9 cellular contexts compared by ENCODE assay signal in genomic region chr7:73701357-73701995, GRCh38. TPM values are rescaled to one million over a fixed set of nuclear protein-coding genes. Genes with fewer than 3 reads are reported as not detected.
DNase-seq lines count a peak whose midpoint lies in the region; ATAC-seq and TF ChIP-seq lines count a peak whose summit lies in the region.
"Had no signal": no experiment of that assay in that cellular context is flagged by ENCODE, and none has a peak within 500 bp of the region (broad histone marks: within the 10 kb centered on the region; RNA-seq: fewer than 3 reads in every experiment).

No MANE protein-coding gene starts in this region.

- no peak overlapping the region for H3K9ac ChIP-seq in neural cell (ENCODE audit: low read length)

- DNase-seq in AG20443 (ENCODE audit: low spot score): peak; percentile 87
- peak; percentile 68 for DNase-seq in RPMI7951 (ENCODE audit: low read depth)
- peak; percentile 73 for DNase-seq in endothelial cell (ENCODE audit: low spot score)
- DNase-seq in DMS79 (lab: John Stamatoyannopoulos, UW): no peak

- no peaks in the 10 kb centered on the region for H3K9me2 ChIP-seq in neural cell (ENCODE audit: insufficient read depth, low read length)

- TF ChIP-seq RAD21 in neural cell (conservative IDR thresholded peaks at IDR 0.05): no peak

- no peak for ATAC-seq in stimulated activated memory B cell treated with anti-CD40 and anti-IgM and Interleukin-4, amounts not matched to agents 10 μg/mL and 1 μg/mL and 100 μg/mL, for 72 hours
- no peak for ATAC-seq in GM18868 (IDR thresholded peaks at IDR 0.05; ENCODE audit: unreplicated experiment)

- peaks cover 20% of the 10 kb centered on the region for H3K36me3 Mint-ChIP-seq in endothelial cell (ENCODE audit: low read depth, unreplicated experiment)
- H3K36me3 Mint-ChIP-seq in stimulated activated memory B cell treated with anti-CD40 and anti-IgM and Interleukin-4, amounts not matched to agents 10 μg/mL and 1 μg/mL and 100 μg/mL, for 72 hours: peaks cover 48% of the 10 kb centered on the region

- no peak for TF ChIP-seq EP300 in neural cell (conservative IDR thresholded peaks at IDR 0.05; ENCODE audit: poor library complexity, severe bottlenecking)

- H3K27me3 ChIP-seq in neural cell (ENCODE audit: insufficient read depth, low read depth, low read length): no peaks in the 10 kb centered on the region

- H3K27ac Mint-ChIP-seq in endothelial cell (ENCODE audit: unreplicated experiment): no peak overlapping the region
- H3K27ac Mint-ChIP-seq in stimulated activated memory B cell treated with anti-CD40 and anti-IgM and Interleukin-4, amounts not matched to agents 10 μg/mL and 1 μg/mL and 100 μg/mL, for 72 hours: no peak overlapping the region
- H3K27ac Mint-ChIP-seq: stimulated activated naive CD8-positive, alpha-beta T cell treated with anti-CD3 and anti-CD28 coated beads, Interleukin-15, Interleukin-2, amounts not matched to agents 100 ng/mL and 50 ng/mL, for 24 hours had no signal

- peak overlapping the region; percentile 50 for H3K4me3 Mint-ChIP-seq in endothelial cell (ENCODE audit: unreplicated experiment)
- H3K4me3 Mint-ChIP-seq in stimulated activated memory B cell treated with anti-CD40 and anti-IgM and Interleukin-4, amounts not matched to agents 10 μg/mL and 1 μg/mL and 100 μg/mL, for 72 hours: no peak overlapping the region
- H3K4me3 Mint-ChIP-seq: stimulated activated naive CD8-positive, alpha-beta T cell treated with anti-CD3 and anti-CD28 coated beads, Interleukin-15, Interleukin-2, amounts not matched to agents 100 ng/mL and 50 ng/mL, for 24 hours had no signal

- no peaks in the 10 kb centered on the region for H3K9me3 ChIP-seq in neural cell (ENCODE audit: low read length)

- H2AFZ ChIP-seq in neural cell (ENCODE audit: low read depth, low read length): no peak overlapping the region

- H3K79me2 ChIP-seq in neural cell (replicated peaks; ENCODE audit: insufficient read depth, low read length): no peaks in the 10 kb centered on the region

- H3K27me3 Mint-ChIP-seq in endothelial cell (ENCODE audit: unreplicated experiment): peaks cover 16% of the 10 kb centered on the region
- peaks cover 17% of the 10 kb centered on the region for H3K27me3 Mint-ChIP-seq in stimulated activated memory B cell treated with anti-CD40 and anti-IgM and Interleukin-4, amounts not matched to agents 10 μg/mL and 1 μg/mL and 100 μg/mL, for 72 hours
- H3K27me3 Mint-ChIP-seq: stimulated activated naive CD8-positive, alpha-beta T cell treated with anti-CD3 and anti-CD28 coated beads, Interleukin-15, Interleukin-2, amounts not matched to agents 100 ng/mL and 50 ng/mL, for 24 hours had no signal

- no peak overlapping the region for H3K4me2 ChIP-seq in neural cell (ENCODE audit: low read length)

- no peaks in the 10 kb centered on the region for H3K4me1 Mint-ChIP-seq in endothelial cell (ENCODE audit: unreplicated experiment)
- peaks cover 15% of the 10 kb centered on the region for H3K4me1 Mint-ChIP-seq in stimulated activated memory B cell treated with anti-CD40 and anti-IgM and Interleukin-4, amounts not matched to agents 10 μg/mL and 1 μg/mL and 100 μg/mL, for 72 hours

- no peaks in the 10 kb centered on the region for H4K20me1 ChIP-seq in neural cell (ENCODE audit: insufficient read depth)

- H3K9me3 Mint-ChIP-seq in endothelial cell (ENCODE audit: unreplicated experiment): no peaks in the 10 kb centered on the region
- H3K9me3 Mint-ChIP-seq in stimulated activated memory B cell treated with anti-CD40 and anti-IgM and Interleukin-4, amounts not matched to agents 10 μg/mL and 1 μg/mL and 100 μg/mL, for 72 hours: no peaks in the 10 kb centered on the region
- H3K9me3 Mint-ChIP-seq: stimulated activated naive CD8-positive, alpha-beta T cell treated with anti-CD3 and anti-CD28 coated beads, Interleukin-15, Interleukin-2, amounts not matched to agents 100 ng/mL and 50 ng/mL, for 24 hours had no signal

- H3K4me3 ChIP-seq in neural cell (ENCODE audit: low read length): no peak overlapping the region

- no peak overlapping the region for H3K27ac ChIP-seq in neural cell (ENCODE audit: low read length)

- no peaks in the 10 kb centered on the region for H3F3A ChIP-seq in neural cell (ENCODE audit: insufficient read depth, low read length, poor library complexity, severe bottlenecking)

- TF ChIP-seq CTCF in GM12873 (IDR thresholded peaks at IDR 0.05; ENCODE audit: insufficient read depth, low read depth, low read length, missing control alignments) (peak; percentile 67), endothelial cell (IDR thresholded peaks at IDR 0.05; ENCODE audit: unreplicated experiment) (peak; percentile 63), neural cell (IDR thresholded peaks at IDR 0.05; ENCODE audit: poor library complexity, severe bottlenecking) (peak; percentile 46)

- H3K36me3 ChIP-seq in neural cell (ENCODE audit: insufficient read depth, low read length): no peaks in the 10 kb centered on the region

TF ChIP-seq in neural cell, 6 proteins besides CTCF, POLR2A, EP300 and RAD21:
- TF ChIP-seq POLR2AphosphoS5 (IDR thresholded peaks at IDR 0.05) (no peak), EZH2 (IDR thresholded peaks at IDR 0.05; ENCODE audit: borderline replicate concordance, insufficient read depth, low read length, poor library complexity, severe bottlenecking) (no peak), REST (IDR thresholded peaks at IDR 0.05; ENCODE audit: borderline replicate concordance) (no peak), TAF1 (IDR thresholded peaks at IDR 0.05; ENCODE audit: low read depth) (no peak)

RNA-seq across cellular contexts. Expression of gene STX1A, which starts 18.0 kb away (rescaled TPM):
- total RNA-seq in RPMI7951 (2014; rRNA removed; shearing (Covaris generic)): 36.4 and 45.6 TPM in 2 replicates
- 13.2 TPM for total RNA-seq in endothelial cell (ENCODE audit: unreplicated experiment)
- polyA plus RNA-seq in neural cell: 123 and 144 TPM in 2 replicates
- 39.2 and 39.8 TPM in 2 replicates for polyA minus RNA-seq in neural cell

RNA-seq across cellular contexts. Expression of gene BUD23, which starts 18.1 kb away (rescaled TPM):
- total RNA-seq in RPMI7951 (2014; rRNA removed; shearing (Covaris generic)): 54.5 and 55.3 TPM in 2 replicates
- 50.6 TPM for total RNA-seq in endothelial cell (ENCODE audit: unreplicated experiment)
- polyA plus RNA-seq in neural cell: 75.9 and 82.9 TPM in 2 replicates
- polyA minus RNA-seq in neural cell: 29.9 and 33.5 TPM in 2 replicates

RNA-seq across cellular contexts. Expression of gene DNAJC30, which starts 18.2 kb away (rescaled TPM):
- 2.3 and 2.5 TPM in 2 replicates for total RNA-seq in RPMI7951 (2014; rRNA removed; shearing (Covaris generic))
- total RNA-seq in endothelial cell (ENCODE audit: unreplicated experiment): 10.3 TPM
- polyA plus RNA-seq in neural cell: 1.1 and 1.3 TPM in 2 replicates
- polyA minus RNA-seq in neural cell: 3.1 and 4.1 TPM in 2 replicates

RNA-seq across cellular contexts. Expression of gene VPS37D, which starts 33.8 kb away (rescaled TPM):
- total RNA-seq in RPMI7951 (2014; rRNA removed; shearing (Covaris generic)): 2.0 and 2.1 TPM in 2 replicates
- total RNA-seq in endothelial cell (ENCODE audit: unreplicated experiment): 9.8 TPM
- polyA plus RNA-seq in neural cell: 52.7 and 56.3 TPM in 2 replicates
- polyA minus RNA-seq in neural cell: 31.1 and 36.5 TPM in 2 replicates

RNA-seq across cellular contexts. Expression of gene ABHD11, which starts 37.1 kb away (rescaled TPM):
- total RNA-seq in RPMI7951 (2014; rRNA removed; shearing (Covaris generic)): 19.8 and 20.7 TPM in 2 replicates
- 16.4 TPM for total RNA-seq in endothelial cell (ENCODE audit: unreplicated experiment)
- 12.8 and 26.0 TPM in 2 replicates for polyA plus RNA-seq in neural cell
- polyA minus RNA-seq in neural cell: 8.1 and 9.7 TPM in 2 replicates
